In the genomic region with DNA sequence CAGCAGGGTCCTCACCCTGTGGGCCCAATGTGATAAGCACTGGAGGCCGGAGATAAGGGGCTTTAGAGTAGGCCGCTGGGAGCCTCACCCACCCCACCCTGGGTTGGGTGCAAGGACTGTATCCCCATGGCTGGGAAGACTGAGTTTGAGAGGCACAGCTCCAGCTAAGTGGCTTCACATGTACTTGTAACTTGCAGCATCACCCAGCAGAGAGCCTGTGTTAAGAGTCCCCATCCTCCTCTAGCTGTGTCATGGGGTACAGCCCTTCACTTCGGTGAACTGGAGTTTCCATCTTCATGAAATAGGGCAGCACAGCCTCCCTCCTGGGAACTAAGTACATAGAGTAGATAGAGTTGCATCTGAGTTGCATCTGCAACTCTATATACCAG, we compare ENCODE assay signal across 7 cellular contexts. TPM values are rescaled to one million over a fixed set of nuclear protein-coding genes. Genes with fewer than 3 reads are reported as not detected.
DNase-seq lines count a peak whose midpoint lies in the region; ATAC-seq and TF ChIP-seq lines count a peak whose summit lies in the region.
"Had no signal": no experiment of that assay in that cellular context is flagged by ENCODE, and none has a peak within 500 bp of the region (broad histone marks: within the 10 kb centered on the region; RNA-seq: fewer than 3 reads in every experiment).

No MANE protein-coding gene starts in this region.

- no peak for TF ChIP-seq CTCF in epithelial cell of proximal tubule (conservative IDR thresholded peaks at IDR 0.05; ENCODE audit: low read depth, low read length)

- H3K4me1 Mint-ChIP-seq in activated T-cell treated with anti-CD3 and anti-CD28 coated beads, Interleukin-2, amount 50 U/mL, for 24 hours (ENCODE audit: low read depth): peaks cover 36% of the 10 kb centered on the region

- peaks cover 33% of the 10 kb centered on the region for H3K4me1 ChIP-seq in stomach smooth muscle (ENCODE audit: control insufficient read depth, insufficient read depth, low read length)

- no peaks in the 10 kb centered on the region for H3K27me3 ChIP-seq in stomach smooth muscle (ENCODE audit: control insufficient read depth in 1 of 2, insufficient read depth in 2 of 2, low read length in 2 of 2)

- peak overlapping the region; percentile 69 to 93 for H3K9ac ChIP-seq in stomach smooth muscle (ENCODE audit: low read length in 2 of 2)

- no peaks in the 10 kb centered on the region for H3K27me3 Mint-ChIP-seq in activated T-cell treated with anti-CD3 and anti-CD28 coated beads, Interleukin-2, amount 50 U/mL, for 24 hours

- H3K4me3 ChIP-seq in epithelial cell of proximal tubule (ENCODE audit: low read depth, low read length) (peak overlapping the region; percentile 82), stomach smooth muscle (ENCODE audit: low read length in 2 of 2) (peak overlapping the region; percentile 77 to 97)

- H3K27ac Mint-ChIP-seq in activated T-cell treated with anti-CD3 and anti-CD28 coated beads, Interleukin-2, amount 50 U/mL, for 24 hours: peak overlapping the region; percentile 87

- peak overlapping the region; percentile 76 for H3K27ac ChIP-seq in stomach smooth muscle (ENCODE audit: low read length)

- no peak for ATAC-seq in HG03159 (IDR thresholded peaks at IDR 0.05; ENCODE audit: unreplicated experiment)
- no peak for ATAC-seq in GM18498 (IDR thresholded peaks at IDR 0.05; ENCODE audit: unreplicated experiment)

- H3K9me3 Mint-ChIP-seq in activated T-cell treated with anti-CD3 and anti-CD28 coated beads, Interleukin-2, amount 50 U/mL, for 24 hours: no peaks in the 10 kb centered on the region

- peaks cover 13 to 16% of the 10 kb centered on the region in 2 donors for H3K36me3 ChIP-seq in stomach smooth muscle (ENCODE audit: control insufficient read depth in 2 of 2, insufficient read depth in 2 of 2, low read length in 2 of 2)

- no peaks in the 10 kb centered on the region for H3K9me3 ChIP-seq in stomach smooth muscle (ENCODE audit: control insufficient read depth in 2 of 2, low read length in 2 of 2)

- DNase-seq in activated T-cell treated with anti-CD3 and anti-CD28 coated beads, Interleukin-2, amount 50 U/mL, for 24 hours: no peak
- DNase-seq in activated T-cell treated with anti-CD3 and anti-CD28 coated beads, Interleukin-2, amount 50 U/mL, for 1 hour: no peak
- DNase-seq in epithelial cell of proximal tubule (ENCODE audit: low read depth): no peak
- DNase-seq: SHP77 had no signal

- peaks cover 47% of the 10 kb centered on the region for H3K36me3 Mint-ChIP-seq in activated T-cell treated with anti-CD3 and anti-CD28 coated beads, Interleukin-2, amount 50 U/mL, for 24 hours (ENCODE audit: low read depth)

- peak overlapping the region; percentile 91 for H3K4me3 Mint-ChIP-seq in activated T-cell treated with anti-CD3 and anti-CD28 coated beads, Interleukin-2, amount 50 U/mL, for 24 hours

RNA-seq across cellular contexts. Expression of a gene that starts 1.3 kb away (rescaled TPM):
- total RNA-seq in epithelial cell of proximal tubule: 463 and 571 TPM in 2 replicates

RNA-seq across cellular contexts. Expression of a gene that starts 1.5 kb away (rescaled TPM):
- total RNA-seq in epithelial cell of proximal tubule: not detected in 2 replicates

RNA-seq across cellular contexts. Expression of a gene that starts 6.0 kb away (rescaled TPM):
- 49.6 and 62.7 TPM in 2 replicates for total RNA-seq in epithelial cell of proximal tubule

RNA-seq across cellular contexts. Expression of a gene that starts 9.1 kb away (rescaled TPM):
- total RNA-seq in epithelial cell of proximal tubule: 127 and 251 TPM in 2 replicates

RNA-seq across cellular contexts. Expression of a gene that starts 25.0 kb away (rescaled TPM):
- total RNA-seq in epithelial cell of proximal tubule: 12.3 and 26.3 TPM in 2 replicates
